ENCODE assay signal across 1 cellular context in genomic region chr11:102934735-102935134, GRCh38.
TF ChIP-seq lines count a peak whose summit lies in the region.

No MANE protein-coding gene starts in this region.

TF ChIP-seq in GM23338, 12 proteins besides CTCF, POLR2A, EP300 and RAD21 (continued from another document):
- TF ChIP-seq, protein P1, sequence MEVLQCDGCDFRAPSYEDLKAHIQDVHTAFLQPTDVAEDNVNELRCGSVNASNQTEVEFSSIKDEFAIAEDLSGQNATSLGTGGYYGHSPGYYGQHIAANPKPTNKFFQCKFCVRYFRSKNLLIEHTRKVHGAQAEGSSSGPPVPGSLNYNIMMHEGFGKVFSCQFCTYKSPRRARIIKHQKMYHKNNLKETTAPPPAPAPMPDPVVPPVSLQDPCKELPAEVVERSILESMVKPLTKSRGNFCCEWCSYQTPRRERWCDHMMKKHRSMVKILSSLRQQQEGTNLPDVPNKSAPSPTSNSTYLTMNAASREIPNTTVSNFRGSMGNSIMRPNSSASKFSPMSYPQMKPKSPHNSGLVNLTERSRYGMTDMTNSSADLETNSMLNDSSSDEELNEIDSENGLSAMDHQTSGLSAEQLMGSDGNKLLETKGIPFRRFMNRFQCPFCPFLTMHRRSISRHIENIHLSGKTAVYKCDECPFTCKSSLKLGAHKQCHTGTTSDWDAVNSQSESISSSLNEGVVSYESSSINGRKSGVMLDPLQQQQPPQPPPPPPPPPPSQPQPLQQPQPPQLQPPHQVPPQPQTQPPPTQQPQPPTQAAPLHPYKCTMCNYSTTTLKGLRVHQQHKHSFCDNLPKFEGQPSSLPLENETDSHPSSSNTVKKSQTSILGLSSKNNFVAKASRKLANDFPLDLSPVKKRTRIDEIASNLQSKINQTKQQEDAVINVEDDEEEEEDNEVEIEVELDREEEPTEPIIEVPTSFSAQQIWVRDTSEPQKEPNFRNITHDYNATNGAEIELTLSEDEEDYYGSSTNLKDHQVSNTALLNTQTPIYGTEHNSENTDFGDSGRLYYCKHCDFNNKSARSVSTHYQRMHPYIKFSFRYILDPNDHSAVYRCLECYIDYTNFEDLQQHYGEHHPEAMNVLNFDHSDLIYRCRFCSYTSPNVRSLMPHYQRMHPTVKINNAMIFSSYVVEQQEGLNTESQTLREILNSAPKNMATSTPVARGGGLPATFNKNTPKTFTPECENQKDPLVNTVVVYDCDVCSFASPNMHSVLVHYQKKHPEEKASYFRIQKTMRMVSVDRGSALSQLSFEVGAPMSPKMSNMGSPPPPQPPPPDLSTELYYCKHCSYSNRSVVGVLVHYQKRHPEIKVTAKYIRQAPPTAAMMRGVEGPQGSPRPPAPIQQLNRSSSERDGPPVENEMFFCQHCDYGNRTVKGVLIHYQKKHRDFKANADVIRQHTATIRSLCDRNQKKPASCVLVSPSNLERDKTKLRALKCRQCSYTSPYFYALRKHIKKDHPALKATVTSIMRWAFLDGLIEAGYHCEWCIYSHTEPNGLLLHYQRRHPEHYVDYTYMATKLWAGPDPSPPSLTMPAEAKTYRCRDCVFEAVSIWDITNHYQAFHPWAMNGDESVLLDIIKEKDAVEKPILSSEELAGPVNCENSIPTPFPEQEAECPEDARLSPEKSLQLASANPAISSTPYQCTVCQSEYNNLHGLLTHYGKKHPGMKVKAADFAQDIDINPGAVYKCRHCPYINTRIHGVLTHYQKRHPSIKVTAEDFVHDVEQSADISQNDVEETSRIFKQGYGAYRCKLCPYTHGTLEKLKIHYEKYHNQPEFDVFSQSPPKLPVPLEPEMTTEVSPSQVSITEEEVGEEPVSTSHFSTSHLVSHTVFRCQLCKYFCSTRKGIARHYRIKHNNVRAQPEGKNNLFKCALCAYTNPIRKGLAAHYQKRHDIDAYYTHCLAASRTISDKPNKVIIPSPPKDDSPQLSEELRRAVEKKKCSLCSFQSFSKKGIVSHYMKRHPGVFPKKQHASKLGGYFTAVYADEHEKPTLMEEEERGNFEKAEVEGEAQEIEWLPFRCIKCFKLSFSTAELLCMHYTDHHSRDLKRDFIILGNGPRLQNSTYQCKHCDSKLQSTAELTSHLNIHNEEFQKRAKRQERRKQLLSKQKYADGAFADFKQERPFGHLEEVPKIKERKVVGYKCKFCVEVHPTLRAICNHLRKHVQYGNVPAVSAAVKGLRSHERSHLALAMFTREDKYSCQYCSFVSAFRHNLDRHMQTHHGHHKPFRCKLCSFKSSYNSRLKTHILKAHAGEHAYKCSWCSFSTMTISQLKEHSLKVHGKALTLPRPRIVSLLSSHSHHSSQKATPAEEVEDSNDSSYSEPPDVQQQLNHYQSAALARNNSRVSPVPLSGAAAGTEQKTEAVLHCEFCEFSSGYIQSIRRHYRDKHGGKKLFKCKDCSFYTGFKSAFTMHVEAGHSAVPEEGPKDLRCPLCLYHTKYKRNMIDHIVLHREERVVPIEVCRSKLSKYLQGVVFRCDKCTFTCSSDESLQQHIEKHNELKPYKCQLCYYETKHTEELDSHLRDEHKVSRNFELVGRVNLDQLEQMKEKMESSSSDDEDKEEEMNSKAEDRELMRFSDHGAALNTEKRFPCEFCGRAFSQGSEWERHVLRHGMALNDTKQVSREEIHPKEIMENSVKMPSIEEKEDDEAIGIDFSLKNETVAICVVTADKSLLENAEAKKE (CRISPR knock-in tag; IDR thresholded peaks at IDR 0.05): no peak
- TF ChIP-seq EZH2 (IDR thresholded peaks at IDR 0.05; ENCODE audit: low read depth, unreplicated experiment) (no peak), NANOG (IDR thresholded peaks at IDR 0.05; ENCODE audit: borderline replicate concordance) (no peak), EZH2phosphoT487 (IDR thresholded peaks at IDR 0.05; ENCODE audit: unreplicated experiment) (no peak), JUNB (IDR thresholded peaks at IDR 0.05; ENCODE audit: unreplicated experiment) (no peak), CREB1 (CRISPR knock-in tag; IDR thresholded peaks at IDR 0.05; ENCODE audit: low read depth) (no peak), ZNF331 (CRISPR knock-in tag; IDR thresholded peaks at IDR 0.05; ENCODE audit: low read depth) (no peak), ZNF114 (CRISPR knock-in tag; IDR thresholded peaks at IDR 0.05) (no peak)
- TF ChIP-seq, protein P2, sequence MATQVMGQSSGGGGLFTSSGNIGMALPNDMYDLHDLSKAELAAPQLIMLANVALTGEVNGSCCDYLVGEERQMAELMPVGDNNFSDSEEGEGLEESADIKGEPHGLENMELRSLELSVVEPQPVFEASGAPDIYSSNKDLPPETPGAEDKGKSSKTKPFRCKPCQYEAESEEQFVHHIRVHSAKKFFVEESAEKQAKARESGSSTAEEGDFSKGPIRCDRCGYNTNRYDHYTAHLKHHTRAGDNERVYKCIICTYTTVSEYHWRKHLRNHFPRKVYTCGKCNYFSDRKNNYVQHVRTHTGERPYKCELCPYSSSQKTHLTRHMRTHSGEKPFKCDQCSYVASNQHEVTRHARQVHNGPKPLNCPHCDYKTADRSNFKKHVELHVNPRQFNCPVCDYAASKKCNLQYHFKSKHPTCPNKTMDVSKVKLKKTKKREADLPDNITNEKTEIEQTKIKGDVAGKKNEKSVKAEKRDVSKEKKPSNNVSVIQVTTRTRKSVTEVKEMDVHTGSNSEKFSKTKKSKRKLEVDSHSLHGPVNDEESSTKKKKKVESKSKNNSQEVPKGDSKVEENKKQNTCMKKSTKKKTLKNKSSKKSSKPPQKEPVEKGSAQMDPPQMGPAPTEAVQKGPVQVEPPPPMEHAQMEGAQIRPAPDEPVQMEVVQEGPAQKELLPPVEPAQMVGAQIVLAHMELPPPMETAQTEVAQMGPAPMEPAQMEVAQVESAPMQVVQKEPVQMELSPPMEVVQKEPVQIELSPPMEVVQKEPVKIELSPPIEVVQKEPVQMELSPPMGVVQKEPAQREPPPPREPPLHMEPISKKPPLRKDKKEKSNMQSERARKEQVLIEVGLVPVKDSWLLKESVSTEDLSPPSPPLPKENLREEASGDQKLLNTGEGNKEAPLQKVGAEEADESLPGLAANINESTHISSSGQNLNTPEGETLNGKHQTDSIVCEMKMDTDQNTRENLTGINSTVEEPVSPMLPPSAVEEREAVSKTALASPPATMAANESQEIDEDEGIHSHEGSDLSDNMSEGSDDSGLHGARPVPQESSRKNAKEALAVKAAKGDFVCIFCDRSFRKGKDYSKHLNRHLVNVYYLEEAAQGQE (IDR thresholded peaks at IDR 0.05; ENCODE audit: unreplicated experiment): no peak
TF ChIP-seq in GM23338: peak in this region for 0.
